In genomic region chr12:49642370-49642802, GRCh38 we compare ENCODE assay signal across 1 cellular context.
TF ChIP-seq lines count a peak whose summit lies in the region.

No MANE protein-coding gene starts in this region.

TF ChIP-seq in HepG2, 621 proteins besides CTCF, POLR2A, EP300 and RAD21 (continued from another document and continues in another):
- TF ChIP-seq ELK4 (CRISPR knock-in tag; IDR thresholded peaks at IDR 0.05; ENCODE audit: borderline replicate concordance) (no peak), TRIM24 (CRISPR knock-in tag; IDR thresholded peaks at IDR 0.05) (no peak), ZGPAT (CRISPR knock-in tag; IDR thresholded peaks at IDR 0.05) (peak; percentile 22; the same call in 1 of the 2 replicates), ZNF687 (CRISPR knock-in tag; IDR thresholded peaks at IDR 0.05) (peak; percentile 100), ZNF383 (CRISPR knock-in tag; IDR thresholded peaks at IDR 0.05; ENCODE audit: borderline replicate concordance) (no peak), ZNF362 (CRISPR knock-in tag; IDR thresholded peaks at IDR 0.05; ENCODE audit: borderline replicate concordance) (no peak; the same call in 1 of the 2 replicates), HNF4A (CRISPR knock-in tag; IDR thresholded peaks at IDR 0.05) (peak; percentile 86), PRMT3 (CRISPR knock-in tag; IDR thresholded peaks at IDR 0.05; ENCODE audit: borderline replicate concordance, low read depth) (no peak), ZMYM3 (CRISPR knock-in tag; IDR thresholded peaks at IDR 0.05) (peak; percentile 14; the same call in 1 of the 2 replicates), SNAPC5 (CRISPR knock-in tag; IDR thresholded peaks at IDR 0.05; ENCODE audit: borderline replicate concordance) (no peak), MNT (IDR thresholded peaks at IDR 0.05) (no peak), KMT2A (CRISPR knock-in tag; IDR thresholded peaks at IDR 0.05) (0 out of 2 replicates have a peak, but pooled peaks have one; percentile 28), FOXP1 (IDR thresholded peaks at IDR 0.05) (no peak), FOXP1 (CRISPR knock-in tag; IDR thresholded peaks at IDR 0.05) (no peak), SMARCE1 (IDR thresholded peaks at IDR 0.05; ENCODE audit: borderline replicate concordance) (no peak), KDM4B (CRISPR knock-in tag; IDR thresholded peaks at IDR 0.05) (no peak), HES4 (CRISPR knock-in tag; IDR thresholded peaks at IDR 0.05; ENCODE audit: borderline replicate concordance) (no peak), NR0B2 (CRISPR knock-in tag; IDR thresholded peaks at IDR 0.05) (no peak), HNRNPUL1 (IDR thresholded peaks at IDR 0.05; ENCODE audit: low read depth, low read length) (no peak), NKX3-1 (CRISPR knock-in tag; IDR thresholded peaks at IDR 0.05) (no peak), SP1 (IDR thresholded peaks at IDR 0.05) (no peak), SP1 (CRISPR knock-in tag; IDR thresholded peaks at IDR 0.05) (no peak), ZFP41 (CRISPR knock-in tag; IDR thresholded peaks at IDR 0.05; ENCODE audit: borderline replicate concordance) (no peak), CENPX (CRISPR knock-in tag; IDR thresholded peaks at IDR 0.05) (no peak), ZNF503 (CRISPR knock-in tag; IDR thresholded peaks at IDR 0.05) (no peak), HINFP (CRISPR knock-in tag; IDR thresholded peaks at IDR 0.05; ENCODE audit: low read depth) (no peak), ZC3H13 (CRISPR knock-in tag; IDR thresholded peaks at IDR 0.05) (no peak), ZBTB40 (IDR thresholded peaks at IDR 0.05) (no peak), ZBTB40 (CRISPR knock-in tag; IDR thresholded peaks at IDR 0.05) (peak; percentile 60; the same call in 1 of the 2 replicates), ATF7-NPFF (CRISPR knock-in tag; IDR thresholded peaks at IDR 0.05; ENCODE audit: low read depth) (no peak), ZNF317 (CRISPR knock-in tag; IDR thresholded peaks at IDR 0.05) (0 out of 2 replicates have a peak, but pooled peaks have one; percentile 26), ZNF121 (CRISPR knock-in tag; IDR thresholded peaks at IDR 0.05) (no peak), SALL1 (CRISPR knock-in tag; IDR thresholded peaks at IDR 0.05) (peak; percentile 75)
